In genomic region chr5:167378894-167379723, GRCh38 we compare ENCODE assay signal across 16 cellular contexts.
"Had no signal": no experiment of that assay in that cellular context is flagged by ENCODE, and none has a peak within 500 bp of the region (broad histone marks: within the 10 kb centered on the region; RNA-seq: fewer than 3 reads in every experiment).

No MANE protein-coding gene starts in this region.

- H3K4me1 Mint-ChIP-seq: activated naive CD8-positive, alpha-beta T cell treated with anti-CD3 and anti-CD28 coated beads for 36 hours; T-helper 17 cell had no signal

- FAIRE-seq: endothelial cell of umbilical vein had no signal

- ATAC-seq: activated T-cell treated with anti-CD3 and anti-CD28 coated beads, Interleukin-2, amount 50 U/mL, for 4 hours; gastrocnemius medialis; heart right ventricle; lower lobe of right lung; natural killer cell treated with Interleukin-12 subunit alpha and Interleukin-12 subunit beta and Interleukin-15 and Interleukin-18, amount 100 ng/mL, for 72 hours; psoas muscle; T-helper 17 cell had no signal

- H3K4me3 Mint-ChIP-seq: activated naive CD8-positive, alpha-beta T cell treated with anti-CD3 and anti-CD28 coated beads for 36 hours; activated T-cell treated with anti-CD3 and anti-CD28 coated beads, Interleukin-2, amount 50 U/mL, for 4 hours; natural killer cell treated with Interleukin-12 subunit alpha and Interleukin-12 subunit beta and Interleukin-15 and Interleukin-18, amount 100 ng/mL, for 72 hours; T-helper 17 cell had no signal

- H3K36me3 Mint-ChIP-seq: activated naive CD8-positive, alpha-beta T cell treated with anti-CD3 and anti-CD28 coated beads for 36 hours; natural killer cell treated with Interleukin-12 subunit alpha and Interleukin-12 subunit beta and Interleukin-15 and Interleukin-18, amount 100 ng/mL, for 72 hours had no signal

- DNase-seq: activated CD4-positive, alpha-beta T cell treated with anti-CD3 and anti-CD28 coated beads, Interleukin-2, amount 50 U/mL, for 4 hours; activated gamma-delta T cell; activated naive CD8-positive, alpha-beta T cell treated with anti-CD3 and anti-CD28 coated beads for 36 hours; activated T-cell treated with anti-CD3 and anti-CD28 coated beads, Interleukin-2, amount 50 U/mL, for 4 hours; anterior cingulate cortex; gastrocnemius medialis; heart right ventricle; kidney; lower lobe of right lung; psoas muscle; stimulated activated CD4-positive, alpha-beta T cell treated with anti-CD3 and anti-CD28 coated beads, Interleukin-4, amount 100 ng/mL, for 4 hours; stomach; T-helper 17 cell; uterus had no signal

- H3K27ac Mint-ChIP-seq: activated naive CD8-positive, alpha-beta T cell treated with anti-CD3 and anti-CD28 coated beads for 36 hours; natural killer cell treated with Interleukin-12 subunit alpha and Interleukin-12 subunit beta and Interleukin-15 and Interleukin-18, amount 100 ng/mL, for 72 hours; T-helper 17 cell had no signal

- H3K27me3 Mint-ChIP-seq: activated naive CD8-positive, alpha-beta T cell treated with anti-CD3 and anti-CD28 coated beads for 36 hours; natural killer cell treated with Interleukin-12 subunit alpha and Interleukin-12 subunit beta and Interleukin-15 and Interleukin-18, amount 100 ng/mL, for 72 hours; T-helper 17 cell had no signal
